16 cellular contexts compared by ENCODE assay signal in genomic region chr10:43969506-43969905, GRCh38.
DNase-seq lines count a peak whose midpoint lies in the region; ATAC-seq and TF ChIP-seq lines count a peak whose summit lies in the region.
"Had no signal": no experiment of that assay in that cellular context is flagged by ENCODE, and none has a peak within 500 bp of the region (broad histone marks: within the 10 kb centered on the region; RNA-seq: fewer than 3 reads in every experiment).

No MANE protein-coding gene starts in this region.

- no peaks in the 10 kb centered on the region for H3K27me3 ChIP-seq in endodermal cell (ENCODE audit: control insufficient read depth, insufficient read depth, low read length, poor library complexity, severe bottlenecking)
- peaks cover 24 to 32% of the 10 kb centered on the region in 2 experiments for H3K27me3 ChIP-seq in mesenchymal stem cell (ENCODE audit: control insufficient read depth in 1 of 2, insufficient read depth in 1 of 2, low read length in 2 of 2)
- peaks cover 7% of the 10 kb centered on the region for H3K27me3 ChIP-seq in CD8-positive, alpha-beta memory T cell (ENCODE audit: insufficient read depth, low read length, poor library complexity, severe bottlenecking)
- no peaks in the 10 kb centered on the region for H3K27me3 ChIP-seq in ovary

- no peak overlapping the region for H2BK15ac ChIP-seq in mesenchymal stem cell (ENCODE audit: low read depth, poor library complexity, severe bottlenecking)

- ATAC-seq in sciatic nerve (no peak), GM21423 (IDR thresholded peaks at IDR 0.05; ENCODE audit: unreplicated experiment) (no peak)
- ATAC-seq: A549 had no signal

- no peaks in the 10 kb centered on the region for H3K79me1 ChIP-seq in mesenchymal stem cell (replicated peaks; ENCODE audit: low read length, poor library complexity, severe bottlenecking)

- no peak for TF ChIP-seq EP300 in ovary (IDR thresholded peaks at IDR 0.05)

- no peak overlapping the region for H2BK5ac ChIP-seq in mesenchymal stem cell (ENCODE audit: low read depth, low read length, poor library complexity, severe bottlenecking)

- no peak for TF ChIP-seq POLR2A in ovary (IDR thresholded peaks at IDR 0.05)

- H3K4me1 ChIP-seq in endodermal cell (ENCODE audit: control insufficient read depth, insufficient read depth, low read length), result peaks cover 5% of the 10 kb centered on the region
- H3K4me1 ChIP-seq in mesenchymal stem cell (ENCODE audit: control insufficient read depth, insufficient read depth, low read depth, low read length), result no peaks in the 10 kb centered on the region
- no peaks in the 10 kb centered on the region for H3K4me1 ChIP-seq in CD8-positive, alpha-beta memory T cell (ENCODE audit: insufficient read depth, low read length)
- no peaks in the 10 kb centered on the region for H3K4me1 ChIP-seq in ovary (ENCODE audit: insufficient read depth)
- H3K4me1 ChIP-seq: A549 had no signal

- H3K27me3 Mint-ChIP-seq in endodermal cell (ENCODE audit: insufficient read depth), result peaks cover 7% of the 10 kb centered on the region
- H3K27me3 Mint-ChIP-seq in CD8-positive, alpha-beta memory T cell, result peaks cover 5 to 18% of the 10 kb centered on the region in 2 donors
- H3K27me3 Mint-ChIP-seq in activated T-helper 1 cell treated with anti-CD3 and anti-CD28 coated beads, Interleukin-12 subunit alpha, Interleukin-12 subunit beta, Interleukin-2, Interleukin-4 antibody, amounts not matched to agents 30 ng/mL and 10 ng/mL and 1 ng/mL, durations not matched to agents 14 hours and 24 hours and 36 hours (ENCODE audit: insufficient read depth), result peaks cover 14% of the 10 kb centered on the region

- H3K23ac ChIP-seq in mesenchymal stem cell (ENCODE audit: low read length in 2 of 2), result no peak overlapping the region

- CTCF ChIA-PET in CD8-positive, alpha-beta memory T cell (lab: Charles Lee), result no interaction called here

- H3K9ac ChIP-seq in endodermal cell (ENCODE audit: extremely low read depth, low read length, poor library complexity, severe bottlenecking) (no peak overlapping the region), mesenchymal stem cell (ENCODE audit: low read length) (no peak overlapping the region)

- POLR2A ChIA-PET in CD8-positive, alpha-beta memory T cell (lab: Charles Lee), result no interaction called here

- H3K4me2 ChIP-seq in mesenchymal stem cell (ENCODE audit: low read length, poor library complexity, severe bottlenecking), result no peak overlapping the region
- H3K4me2 ChIP-seq: A549 had no signal

- H3K36me3 ChIP-seq in endodermal cell (ENCODE audit: control insufficient read depth, insufficient read depth, low read length) (no peaks in the 10 kb centered on the region), mesenchymal stem cell (ENCODE audit: control insufficient read depth in 1 of 2, insufficient read depth in 2 of 2, low read depth in 1 of 2, low read length in 2 of 2) (no peaks in the 10 kb centered on the region), ovary (no peaks in the 10 kb centered on the region)
- H3K36me3 ChIP-seq in CD8-positive, alpha-beta memory T cell (ENCODE audit: insufficient read depth, low read length), result no peaks in the 10 kb centered on the region

- no peak overlapping the region for H4K8ac ChIP-seq in mesenchymal stem cell (ENCODE audit: low read length)

- DNase-seq in coronary artery (ENCODE audit: low spot score), result peak; percentile 41
- DNase-seq in endodermal cell, result peak; percentile 20
- no peak for DNase-seq in mesenchymal stem cell
- DNase-seq in sciatic nerve (ENCODE audit: low spot score), result peak; percentile 48
- no peak for DNase-seq in CD8-positive, alpha-beta memory T cell
- DNase-seq in activated T-helper 1 cell treated with anti-CD3 and anti-CD28 coated beads, Interleukin-12 subunit alpha, Interleukin-12 subunit beta, Interleukin-2, Interleukin-4 antibody, amounts not matched to agents 30 ng/mL and 10 ng/mL and 1 ng/mL, durations not matched to agents 14 hours and 24 hours and 36 hours (ENCODE audit: low spot score), result no peak
- no peak for DNase-seq in ovary
- DNase-seq: AML-193; CD4-positive, alpha-beta T cell; DMS79 treated with DMSO at 0.1 percent for 48 hours; GF-D8; H9; IMR-90 had no signal

- no peaks in the 10 kb centered on the region for H3K9me3 Mint-ChIP-seq in endodermal cell
- no peaks in the 10 kb centered on the region for H3K9me3 Mint-ChIP-seq in CD8-positive, alpha-beta memory T cell
- H3K9me3 Mint-ChIP-seq in activated T-helper 1 cell treated with anti-CD3 and anti-CD28 coated beads, Interleukin-12 subunit alpha, Interleukin-12 subunit beta, Interleukin-2, Interleukin-4 antibody, amounts not matched to agents 30 ng/mL and 10 ng/mL and 1 ng/mL, durations not matched to agents 14 hours and 24 hours and 36 hours, result no peaks in the 10 kb centered on the region
- H3K9me3 Mint-ChIP-seq: CD4-positive, alpha-beta T cell; H9 had no signal

- H2AK5ac ChIP-seq in mesenchymal stem cell (ENCODE audit: low read length, severe bottlenecking), result no peak overlapping the region

- no peak overlapping the region for H3K4me3 Mint-ChIP-seq in endodermal cell
- no peak overlapping the region for H3K4me3 Mint-ChIP-seq in CD8-positive, alpha-beta memory T cell
- no peak overlapping the region for H3K4me3 Mint-ChIP-seq in activated T-helper 1 cell treated with anti-CD3 and anti-CD28 coated beads, Interleukin-12 subunit alpha, Interleukin-12 subunit beta, Interleukin-2, Interleukin-4 antibody, amounts not matched to agents 30 ng/mL and 10 ng/mL and 1 ng/mL, durations not matched to agents 14 hours and 24 hours and 36 hours
- H3K4me3 Mint-ChIP-seq: CD4-positive, alpha-beta T cell; H9 had no signal

- no peak overlapping the region for H4K91ac ChIP-seq in mesenchymal stem cell (ENCODE audit: low read length)

- TF ChIP-seq CTCF in coronary artery (IDR thresholded peaks at IDR 0.05) (no peak), endodermal cell (conservative IDR thresholded peaks at IDR 0.05) (no peak), ovary (IDR thresholded peaks at IDR 0.05) (no peak)

- H3K18ac ChIP-seq in mesenchymal stem cell (ENCODE audit: low read depth in 1 of 2, low read length in 2 of 2), result no peak overlapping the region

- H2AFZ ChIP-seq in mesenchymal stem cell (ENCODE audit: low read depth, low read length), result no peak overlapping the region

- no peak overlapping the region for H3K4me3 ChIP-seq in coronary artery
- no peak overlapping the region for H3K4me3 ChIP-seq in endodermal cell (ENCODE audit: low read length)
- no peak overlapping the region for H3K4me3 ChIP-seq in mesenchymal stem cell (ENCODE audit: insufficient read depth in 1 of 2, low read depth in 1 of 2, low read length in 2 of 2)
- H3K4me3 ChIP-seq in CD8-positive, alpha-beta memory T cell (ENCODE audit: low read length), result no peak overlapping the region
- no peak overlapping the region for H3K4me3 ChIP-seq in ovary
- H3K4me3 ChIP-seq: A549 had no signal

- H3K14ac ChIP-seq in mesenchymal stem cell (ENCODE audit: low read length in 2 of 2), result no peak overlapping the region

- H3K4ac ChIP-seq in mesenchymal stem cell (ENCODE audit: low read depth in 1 of 2, low read length in 2 of 2), result no peak overlapping the region

- H3K27ac ChIP-seq in coronary artery (no peak overlapping the region), endodermal cell (ENCODE audit: low read depth, low read length) (no peak overlapping the region), mesenchymal stem cell (ENCODE audit: low read length, poor library complexity, severe bottlenecking) (no peak overlapping the region), ovary (no peak overlapping the region)
- no peak overlapping the region for H3K27ac ChIP-seq in CD8-positive, alpha-beta memory T cell (ENCODE audit: low read depth, low read length)
- H3K27ac ChIP-seq: A549, C4-2B had no signal

- H3K36me3 Mint-ChIP-seq in endodermal cell (ENCODE audit: low read depth), result no peaks in the 10 kb centered on the region
- no peaks in the 10 kb centered on the region for H3K36me3 Mint-ChIP-seq in CD8-positive, alpha-beta memory T cell
- H3K36me3 Mint-ChIP-seq in activated T-helper 1 cell treated with anti-CD3 and anti-CD28 coated beads, Interleukin-12 subunit alpha, Interleukin-12 subunit beta, Interleukin-2, Interleukin-4 antibody, amounts not matched to agents 30 ng/mL and 10 ng/mL and 1 ng/mL, durations not matched to agents 14 hours and 24 hours and 36 hours (ENCODE audit: low read depth), result no peaks in the 10 kb centered on the region

- intact Hi-C loops in sciatic nerve (cut with DNase I), result no loop called here
- intact Hi-C loops in activated T-helper 1 cell treated with anti-CD3 and anti-CD28 coated beads, Interleukin-12 subunit alpha, Interleukin-12 subunit beta, Interleukin-2, Interleukin-4 antibody, amounts not matched to agents 30 ng/mL and 10 ng/mL and 1 ng/mL, durations not matched to agents 14 hours and 24 hours and 36 hours (cut with micrococcal nuclease), result no loop called here
- intact Hi-C loops in ovary (cut with DNase I), result no loop called here

- H2BK12ac ChIP-seq in mesenchymal stem cell (ENCODE audit: low read length in 2 of 2), result peak overlapping the region; percentile 25 to 26

- no peak overlapping the region for H3K27ac Mint-ChIP-seq in endodermal cell
- H3K27ac Mint-ChIP-seq in CD8-positive, alpha-beta memory T cell, result no peak overlapping the region
- no peak overlapping the region for H3K27ac Mint-ChIP-seq in activated T-helper 1 cell treated with anti-CD3 and anti-CD28 coated beads, Interleukin-12 subunit alpha, Interleukin-12 subunit beta, Interleukin-2, Interleukin-4 antibody, amounts not matched to agents 30 ng/mL and 10 ng/mL and 1 ng/mL, durations not matched to agents 14 hours and 24 hours and 36 hours
- H3K27ac Mint-ChIP-seq: CD4-positive, alpha-beta T cell; H9 had no signal

- H3K9me3 ChIP-seq in endodermal cell (ENCODE audit: control insufficient read depth, low read length), result no peaks in the 10 kb centered on the region
- H3K9me3 ChIP-seq in mesenchymal stem cell (ENCODE audit: control insufficient read depth, low read length), result no peaks in the 10 kb centered on the region
- no peaks in the 10 kb centered on the region for H3K9me3 ChIP-seq in CD8-positive, alpha-beta memory T cell (ENCODE audit: low read length)
- H3K9me3 ChIP-seq in ovary, result no peaks in the 10 kb centered on the region
- H3K9me3 ChIP-seq: A549 had no signal

- WGBS in endodermal cell (ENCODE audit: insufficient coverage in 1 of 2, insufficient read length in 1 of 2), 2 experiments, result 87 to 93% methylated on average over 3 to 9 of the region's 9 CpGs
- WGBS in mesenchymal stem cell, result 93% methylated on average over 9 of the region's 9 CpGs
- WGBS in ovary, 3 donors, result 96 to 98% (median 97%) methylated on average over 9 of the region's 9 CpGs

- H3K4me1 Mint-ChIP-seq in endodermal cell, result peaks cover 9% of the 10 kb centered on the region
- H3K4me1 Mint-ChIP-seq in CD8-positive, alpha-beta memory T cell, result peaks cover 0 to 9% (median 8%) of the 10 kb centered on the region in 3 donors
- H3K4me1 Mint-ChIP-seq in activated T-helper 1 cell treated with anti-CD3 and anti-CD28 coated beads, Interleukin-12 subunit alpha, Interleukin-12 subunit beta, Interleukin-2, Interleukin-4 antibody, amounts not matched to agents 30 ng/mL and 10 ng/mL and 1 ng/mL, durations not matched to agents 14 hours and 24 hours and 36 hours (ENCODE audit: low read depth), result no peaks in the 10 kb centered on the region
- H3K4me1 Mint-ChIP-seq: H9 had no signal

- H2BK120ac ChIP-seq in mesenchymal stem cell (ENCODE audit: low read depth, low read length), result no peak overlapping the region

Comparison
In these comparisons a context has a peak if more than half of its experiments do, and no peak if none do; other contexts are left out.
1. DNase-seq: peak in coronary artery (single experiment), endodermal cell (single experiment) and sciatic nerve (single experiment); none in mesenchymal stem cell (single experiment), CD8-positive, alpha-beta memory T cell (0 of 5), activated T-helper 1 cell treated with anti-CD3 and anti-CD28 coated beads, Interleukin-12 subunit alpha, Interleukin-12 subunit beta, Interleukin-2, Interleukin-4 antibody, amounts not matched to agents 30 ng/mL and 10 ng/mL and 1 ng/mL, durations not matched to agents 14 hours and 24 hours and 36 hours (single experiment) and ovary (0 of 5).